Comparison of ENCODE assay signal across 14 cellular contexts in genomic region chr2:77028032-77028600, GRCh38.
"Had no signal": no experiment of that assay in that cellular context is flagged by ENCODE, and none has a peak within 500 bp of the region (broad histone marks: within the 10 kb centered on the region; RNA-seq: fewer than 3 reads in every experiment).

No MANE protein-coding gene starts in this region.

- H3K4me3 Mint-ChIP-seq: activated B cell treated with CpG ODN at 0.5 μM for 24 hours; activated naive CD8-positive, alpha-beta T cell treated with anti-CD3 and anti-CD28 coated beads for 36 hours; effector memory CD8-positive, alpha-beta T cell; natural killer cell treated with Interleukin-12 subunit alpha and Interleukin-12 subunit beta and Interleukin-15 and Interleukin-18, amount 100 ng/mL, for 72 hours; stimulated activated naive CD8-positive, alpha-beta T cell treated with anti-CD3 and anti-CD28 coated beads, Interleukin-15, Interleukin-2, amounts not matched to agents 100 ng/mL and 50 ng/mL, for 24 hours; type B pancreatic cell had no signal

- ATAC-seq: effector memory CD8-positive, alpha-beta T cell; left ventricle myocardium superior; natural killer cell treated with Interleukin-12 subunit alpha and Interleukin-12 subunit beta and Interleukin-15 and Interleukin-18, amount 100 ng/mL, for 72 hours; right cardiac atrium had no signal

- H3K27me3 Mint-ChIP-seq: activated B cell treated with CpG ODN at 0.5 μM for 24 hours; activated naive CD8-positive, alpha-beta T cell treated with anti-CD3 and anti-CD28 coated beads for 36 hours; effector memory CD8-positive, alpha-beta T cell; natural killer cell treated with Interleukin-12 subunit alpha and Interleukin-12 subunit beta and Interleukin-15 and Interleukin-18, amount 100 ng/mL, for 72 hours; stimulated activated naive CD8-positive, alpha-beta T cell treated with anti-CD3 and anti-CD28 coated beads, Interleukin-15, Interleukin-2, amounts not matched to agents 100 ng/mL and 50 ng/mL, for 24 hours; type B pancreatic cell had no signal

- H3K27ac ChIP-seq: brain microvascular endothelial cell, suprapubic skin had no signal

- H3K36me3 Mint-ChIP-seq: activated naive CD8-positive, alpha-beta T cell treated with anti-CD3 and anti-CD28 coated beads for 36 hours; type B pancreatic cell had no signal

- H3K27ac Mint-ChIP-seq: activated B cell treated with CpG ODN at 0.5 μM for 24 hours; activated naive CD8-positive, alpha-beta T cell treated with anti-CD3 and anti-CD28 coated beads for 36 hours; effector memory CD8-positive, alpha-beta T cell; natural killer cell treated with Interleukin-12 subunit alpha and Interleukin-12 subunit beta and Interleukin-15 and Interleukin-18, amount 100 ng/mL, for 72 hours; stimulated activated naive CD8-positive, alpha-beta T cell treated with anti-CD3 and anti-CD28 coated beads, Interleukin-15, Interleukin-2, amounts not matched to agents 100 ng/mL and 50 ng/mL, for 24 hours; type B pancreatic cell had no signal

- H3K27me3 ChIP-seq: brain microvascular endothelial cell, suprapubic skin had no signal

- H3K9me3 ChIP-seq: suprapubic skin had no signal

- DNase-seq: activated B cell treated with CpG ODN at 0.5 μM for 24 hours; activated CD4-positive, alpha-beta T cell treated with anti-CD3 and anti-CD28 coated beads for 48 hours; activated naive CD8-positive, alpha-beta T cell treated with anti-CD3 and anti-CD28 coated beads for 36 hours; brain microvascular endothelial cell; cerebellar nuclear complex; effector memory CD8-positive, alpha-beta T cell; erythroblast; hippocampal formation; left ventricle myocardium superior; right cardiac atrium had no signal

- H3K4me1 ChIP-seq: suprapubic skin had no signal

- H3K9me3 Mint-ChIP-seq: type B pancreatic cell had no signal

- H3K4me3 ChIP-seq: suprapubic skin had no signal

- H3K36me3 ChIP-seq: brain microvascular endothelial cell, suprapubic skin had no signal

- H3K4me1 Mint-ChIP-seq: activated B cell treated with CpG ODN at 0.5 μM for 24 hours; activated naive CD8-positive, alpha-beta T cell treated with anti-CD3 and anti-CD28 coated beads for 36 hours had no signal
